ENCODE assay signal across 9 cellular contexts in genomic region chr5:32713396-32714381, GRCh38. TPM values are rescaled to one million over a fixed set of nuclear protein-coding genes. Genes with fewer than 3 reads are reported as not detected.
DNase-seq lines count a peak whose midpoint lies in the region; ATAC-seq and TF ChIP-seq lines count a peak whose summit lies in the region.
"Had no signal": no experiment of that assay in that cellular context is flagged by ENCODE, and none has a peak within 500 bp of the region (broad histone marks: within the 10 kb centered on the region; RNA-seq: fewer than 3 reads in every experiment).

No MANE protein-coding gene starts in this region.

- DNase-seq in DMS 273 (lab: John Stamatoyannopoulos, UW; ENCODE audit: unreplicated experiment) (peak; percentile 12), DMS 273 treated with DMSO at 0.1 percent for 48 hours (lab: John Stamatoyannopoulos, UW) (no peak), iris pigment epithelial cell (ENCODE audit: low read depth) (peak; percentile 29), stomach (no peak), NCI-H510A treated with DMSO at 0.1 percent for 48 hours (lab: John Stamatoyannopoulos, UW) (no peak), SKM-1 (lab: John Stamatoyannopoulos, UW; ENCODE audit: unreplicated experiment) (no peak)

- H3K36me3 ChIP-seq in stomach = no peaks in the 10 kb centered on the region

- H3K4me1 ChIP-seq in stomach = peaks cover 19 to 52% (median 41%) of the 10 kb centered on the region in 4 donors

- peak overlapping the region; percentile 25 to 82 (median 67) for H3K4me3 ChIP-seq in stomach

- peaks cover 0 to 13% (median 3%) of the 10 kb centered on the region in 4 donors for H3K9me3 ChIP-seq in stomach

- no peak for TF ChIP-seq CTCF in brain (conservative IDR thresholded peaks at IDR 0.05)
- TF ChIP-seq CTCF in stomach (IDR thresholded peaks at IDR 0.05) = no peak

- no peak for TF ChIP-seq EP300 in stomach (IDR thresholded peaks at IDR 0.05)

- intact Hi-C loops in stomach (cut with DNase I; ENCODE audit: low total_unique reads) = loop anchor here (10.0 kb wide), 1 partner anchor 711 kb away; no protein-coding TSS in a partner anchor

- peak overlapping the region; percentile 82 to 91 (median 88) for H3K4me3 Mint-ChIP-seq in brain

- H3K27ac Mint-ChIP-seq in brain = peak overlapping the region in 3 of 5 experiments; percentile 18 to 92 (median 38)

- no peak for TF ChIP-seq POLR2A in stomach (IDR thresholded peaks at IDR 0.05)

- 4 to 16% (median 7%) methylated on average over 39 to 65 of the region's 65 CpGs for WGBS in stomach, 5 donors

- no peak overlapping the region for H3K27ac ChIP-seq in stomach
- H3K27ac ChIP-seq: 22Rv1 had no signal

- ATAC-seq in HG03175 (IDR thresholded peaks at IDR 0.05; ENCODE audit: unreplicated experiment) = no peak

- peaks cover 10 to 19% (median 17%) of the 10 kb centered on the region in 5 experiments for H3K9me3 Mint-ChIP-seq in brain

- H3K27me3 Mint-ChIP-seq in brain = peaks cover 95% of the 10 kb centered on the region

- H3K4me1 Mint-ChIP-seq in brain = peaks cover 36% of the 10 kb centered on the region

- H3K36me3 Mint-ChIP-seq in brain = no peaks in the 10 kb centered on the region

- H3K27me3 ChIP-seq in stomach = peaks cover 4 to 64% (median 39%) of the 10 kb centered on the region in 3 donors

RNA-seq across cellular contexts. Expression of gene NPR3, which starts 2.6 kb away (rescaled TPM):
- polyA plus RNA-seq in brain (ENCODE audit: insufficient read depth, low read depth, low replicate concordance) = 0.17 TPM
- total RNA-seq in stomach = 10 to 100 TPM in 1 of 5 donors, 1 to 10 TPM in 1, under 1 TPM in 1, not detected in 2; 0.89 to 15.8 (median 2.8) TPM
- polyA plus RNA-seq in stomach = 1 to 10 TPM in 1 of 3 donors, under 1 TPM in 2; 0.25 to 3.1 (median 0.61) TPM

Comparison
In these comparisons a context has a peak if more than half of its experiments do, and no peak if none do; other contexts are left out.
1. DNase-seq: peak in DMS 273 (single experiment) and iris pigment epithelial cell (single experiment); none in DMS 273 treated with DMSO at 0.1 percent for 48 hours (single experiment), stomach (single experiment), NCI-H510A treated with DMSO at 0.1 percent for 48 hours (single experiment) and SKM-1 (single experiment).